In the genomic region with DNA sequence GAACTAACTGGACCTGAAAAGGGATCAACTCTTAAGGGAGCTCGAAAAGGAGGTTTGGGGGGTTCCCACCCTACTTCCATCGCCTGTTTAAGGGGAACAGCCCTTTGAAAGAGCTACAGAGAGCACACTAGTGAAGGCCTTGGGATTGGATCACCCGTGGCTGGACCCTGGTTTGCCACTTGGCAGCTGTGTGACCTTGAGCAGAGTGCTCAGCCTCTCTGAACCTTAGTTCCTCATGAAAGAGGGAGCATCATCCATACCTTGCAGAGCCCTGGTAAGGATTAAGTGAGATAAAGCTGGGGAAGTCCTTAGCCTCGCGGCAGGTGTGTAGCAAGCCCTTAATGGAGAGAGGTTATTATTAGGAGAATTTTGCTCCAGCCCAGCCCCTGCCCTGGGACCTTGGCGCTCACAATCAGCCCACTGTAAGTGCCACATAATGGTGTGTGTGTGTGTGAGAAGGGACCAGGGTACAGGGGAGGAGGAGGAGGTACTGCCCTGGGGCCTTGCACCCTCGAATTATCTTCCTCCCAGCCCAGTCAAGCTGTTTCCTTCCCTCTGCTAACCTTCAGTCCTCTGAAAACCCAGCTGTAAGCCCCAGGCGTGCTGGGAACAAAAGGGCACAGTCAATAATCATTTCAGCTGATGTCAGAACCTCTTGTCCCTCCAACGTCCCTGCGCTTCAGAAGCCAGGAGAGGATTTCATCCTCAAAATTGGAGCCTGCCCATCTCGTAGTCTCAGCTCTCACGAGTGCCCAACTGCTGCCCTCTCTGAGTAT, we compare ENCODE assay signal across 19 cellular contexts. TPM values are rescaled to one million over a fixed set of nuclear protein-coding genes. Genes with fewer than 3 reads are reported as not detected.
"Had no signal": no experiment of that assay in that cellular context is flagged by ENCODE, and none has a peak within 500 bp of the region (broad histone marks: within the 10 kb centered on the region; RNA-seq: fewer than 3 reads in every experiment).

No MANE protein-coding gene starts in this region.

- H3K9me3 Mint-ChIP-seq: activated naive CD4-positive, alpha-beta T cell treated with anti-CD3 and anti-CD28 coated beads for 36 hours; activated T-cell treated with anti-CD3 and anti-CD28 coated beads, Interleukin-2, amount 50 U/mL, for 24 hours; activated T-helper 2 cell treated with anti-CD3 and anti-CD28 coated beads, Interferon-gamma antibody, Interleukin-2, Interleukin-4, amounts not matched to agents 10 μg/mL and 5 μg/mL and 100 μg/mL, durations not matched to agents 14 hours and 24 hours and 36 hours; stimulated activated naive CD8-positive, alpha-beta T cell treated with anti-CD3 and anti-CD28 coated beads, Interleukin-15, amount 100 ng/mL, for 72 hours; T-helper 2 cell treated with Interferon-gamma antibody and Interleukin-4, amounts not matched to agents 5 μg/mL and 100 μg/mL, for 36 hours had no signal

- H3K27me3 Mint-ChIP-seq: activated T-cell treated with anti-CD3 and anti-CD28 coated beads, Interleukin-2, amount 50 U/mL, for 24 hours had no signal

- H3K4me3 ChIP-seq: body of pancreas, gastrocnemius medialis, left lung, ovary, smooth muscle cell, suprapubic skin, transverse colon had no signal

- H3K36me3 ChIP-seq: gastrocnemius medialis, left lung, ovary, suprapubic skin, transverse colon had no signal

- H3K4me1 Mint-ChIP-seq: stimulated activated naive CD8-positive, alpha-beta T cell treated with anti-CD3 and anti-CD28 coated beads, Interleukin-15, amount 100 ng/mL, for 72 hours had no signal

- H3K9me3 ChIP-seq: body of pancreas, gastrocnemius medialis, left lung, ovary, suprapubic skin, transverse colon had no signal

- H3K4me1 ChIP-seq: gastrocnemius medialis, left lung, transverse colon had no signal

- H3K4me3 Mint-ChIP-seq: activated naive CD4-positive, alpha-beta T cell treated with anti-CD3 and anti-CD28 coated beads for 36 hours; activated T-cell treated with anti-CD3 and anti-CD28 coated beads, Interleukin-2, amount 50 U/mL, for 24 hours; stimulated activated naive CD8-positive, alpha-beta T cell treated with anti-CD3 and anti-CD28 coated beads, Interleukin-15, amount 100 ng/mL, for 72 hours; T-helper 2 cell treated with Interferon-gamma antibody and Interleukin-4, amounts not matched to agents 5 μg/mL and 100 μg/mL, for 36 hours had no signal

- DNase-seq: activated CD4-positive, alpha-beta T cell treated with anti-CD3 and anti-CD28 coated beads, Interleukin-2, amount 50 U/mL, for 4 hours; activated naive CD4-positive, alpha-beta T cell treated with anti-CD3 and anti-CD28 coated beads for 36 hours; activated T-cell treated with anti-CD3 and anti-CD28 coated beads, Interleukin-2, amount 50 U/mL, for 24 hours; body of pancreas; erythroblast; gastrocnemius medialis; kidney; left lung; ovary; stimulated activated CD4-positive, alpha-beta T cell treated with anti-CD3 and anti-CD28 coated beads, Interleukin-4, amount 100 ng/mL, for 1 hour; stimulated activated naive CD8-positive, alpha-beta T cell treated with anti-CD3 and anti-CD28 coated beads, Interleukin-15, amount 100 ng/mL, for 72 hours; transverse colon had no signal

- H3K27ac ChIP-seq: body of pancreas, gastrocnemius medialis, left lung, ovary, suprapubic skin, transverse colon had no signal

- ATAC-seq: body of pancreas; gastrocnemius medialis; left lung; sciatic nerve; stimulated activated naive CD8-positive, alpha-beta T cell treated with anti-CD3 and anti-CD28 coated beads, Interleukin-15, amount 100 ng/mL, for 72 hours had no signal

- H3K27me3 ChIP-seq: body of pancreas, gastrocnemius medialis, left lung, ovary, suprapubic skin, transverse colon had no signal

- H3K27ac Mint-ChIP-seq: activated naive CD4-positive, alpha-beta T cell treated with anti-CD3 and anti-CD28 coated beads for 36 hours; activated T-cell treated with anti-CD3 and anti-CD28 coated beads, Interleukin-2, amount 50 U/mL, for 24 hours; activated T-helper 2 cell treated with anti-CD3 and anti-CD28 coated beads, Interferon-gamma antibody, Interleukin-2, Interleukin-4, amounts not matched to agents 10 μg/mL and 5 μg/mL and 100 μg/mL, durations not matched to agents 14 hours and 24 hours and 36 hours; stimulated activated naive CD8-positive, alpha-beta T cell treated with anti-CD3 and anti-CD28 coated beads, Interleukin-15, amount 100 ng/mL, for 72 hours; T-helper 2 cell treated with Interferon-gamma antibody and Interleukin-4, amounts not matched to agents 5 μg/mL and 100 μg/mL, for 36 hours had no signal

RNA-seq across cellular contexts. Expression of a gene that starts 42.9 kb away (rescaled TPM):
- total RNA-seq: activated naive CD4-positive, alpha-beta T cell treated with anti-CD3 and anti-CD28 coated beads for 36 hours; activated T-helper 2 cell treated with anti-CD3 and anti-CD28 coated beads, Interferon-gamma antibody, Interleukin-2, Interleukin-4, amounts not matched to agents 10 μg/mL and 5 μg/mL and 100 μg/mL, durations not matched to agents 14 hours and 24 hours and 36 hours; body of pancreas; gastrocnemius medialis; left lung; lung microvascular endothelial cell; ovary; pulmonary artery endothelial cell; sciatic nerve; smooth muscle cell; transverse colon had no signal
